In genomic region chr7:1823376-1824150, GRCh38 we compare ENCODE assay signal across 16 cellular contexts.
"Had no signal": no experiment of that assay in that cellular context is flagged by ENCODE, and none has a peak within 500 bp of the region (broad histone marks: within the 10 kb centered on the region; RNA-seq: fewer than 3 reads in every experiment).

No MANE protein-coding gene starts in this region.

- H3K27ac Mint-ChIP-seq: activated CD4-positive, alpha-beta T cell treated with anti-CD3 and anti-CD28 coated beads, Interleukin-2, amount 10 ng/mL, durations not matched to agents 7 days and 5 days; neural progenitor cell; stimulated activated memory B cell treated with anti-CD40 and anti-IgM and Interleukin-4, amounts not matched to agents 10 μg/mL and 1 μg/mL and 100 μg/mL, for 72 hours; T-helper 1 cell treated with Interleukin-12 subunit alpha and Interleukin-12 subunit beta and Interleukin-4 antibody, amounts not matched to agents 30 μg/mL and 1 μg/mL, for 36 hours had no signal

- H3K4me3 Mint-ChIP-seq: activated CD4-positive, alpha-beta T cell treated with anti-CD3 and anti-CD28 coated beads, Interleukin-2, amount 10 ng/mL, durations not matched to agents 7 days and 5 days; neural progenitor cell; stimulated activated memory B cell treated with anti-CD40 and anti-IgM and Interleukin-4, amounts not matched to agents 10 μg/mL and 1 μg/mL and 100 μg/mL, for 72 hours; T-helper 1 cell treated with Interleukin-12 subunit alpha and Interleukin-12 subunit beta and Interleukin-4 antibody, amounts not matched to agents 30 μg/mL and 1 μg/mL, for 36 hours had no signal

- H3K27me3 ChIP-seq: colonic mucosa, heart left ventricle, neural progenitor cell, pancreas, tibial nerve had no signal

- H3K27me3 Mint-ChIP-seq: naive B cell; stimulated activated memory B cell treated with anti-CD40 and anti-IgM and Interleukin-4, amounts not matched to agents 10 μg/mL and 1 μg/mL and 100 μg/mL, for 72 hours had no signal

- H3K36me3 ChIP-seq: colonic mucosa, heart left ventricle, neural progenitor cell, pancreas, WERI-Rb-1 had no signal

- H3K4me2 ChIP-seq: neural progenitor cell had no signal

- H2AFZ ChIP-seq: neural progenitor cell had no signal

- H3K4me1 ChIP-seq: colonic mucosa, heart left ventricle, neural progenitor cell, pancreas, tibial nerve had no signal

- DNase-seq: activated CD4-positive, alpha-beta T cell treated with anti-CD3 and anti-CD28 coated beads, Interleukin-2, amount 10 ng/mL, durations not matched to agents 7 days and 5 days; activated naive CD4-positive, alpha-beta T cell treated with anti-CD3 and anti-CD28 coated beads, Interleukin-2, amount 50 U/mL, for 16 hours; caudate nucleus; colonic mucosa; heart left ventricle; left colon; mammary epithelial cell; naive B cell; SHP77 treated with DMSO at 0.1 percent for 48 hours; stimulated activated CD4-positive, alpha-beta T cell treated with anti-CD3 and anti-CD28 coated beads, Interleukin-2, amount 100 ng/mL, for 48 hours; WERI-Rb-1 had no signal

- H3K9me3 ChIP-seq: colonic mucosa, heart left ventricle, pancreas, tibial nerve had no signal

- H3K4me3 ChIP-seq: colonic mucosa, heart left ventricle, neural progenitor cell, pancreas, tibial nerve had no signal

- H3K27ac ChIP-seq: colonic mucosa, heart left ventricle, neural progenitor cell, pancreas, tibial nerve, WERI-Rb-1 had no signal
